8 cellular contexts compared by ENCODE assay signal in genomic region chr4:147550626-147551250, GRCh38.
A peak's percentile ranks its signal among the peaks of the same experiment; 100 is the strongest.
DNase-seq lines count a peak whose midpoint lies in the region; ATAC-seq, FAIRE-seq and TF ChIP-seq lines count a peak whose summit lies in the region.

No MANE protein-coding gene starts in this region.

- no peaks in the 10 kb centered on the region for H3K36me3 ChIP-seq in body of pancreas (replicated peaks in 1 of 2; ENCODE audit: insufficient read depth in 1 of 2, low read depth in 2 of 2)

- H3K27ac ChIP-seq in A549 = no peak overlapping the region
- H3K27ac ChIP-seq in body of pancreas = no peak overlapping the region

- no peak overlapping the region for H3K4me3 ChIP-seq in A549
- H3K4me3 ChIP-seq in body of pancreas = no peak overlapping the region

- ATAC-seq in A549 = no peak
- ATAC-seq in GM18868 (IDR thresholded peaks at IDR 0.05; ENCODE audit: unreplicated experiment) = peak; percentile 77
- peak; percentile 59 for ATAC-seq in HG03060 (IDR thresholded peaks at IDR 0.05; ENCODE audit: low read depth, unreplicated experiment)
- no peak for ATAC-seq in body of pancreas

- H3K4me2 ChIP-seq in A549 = peak overlapping the region; percentile 38; the same call in 1 of the 3 replicates

- no peaks in the 10 kb centered on the region for H3K27me3 ChIP-seq in body of pancreas

- TF ChIP-seq POLR2A in A549 (IDR thresholded peaks at IDR 0.05; ENCODE audit: low read length) (no peak), body of pancreas (IDR thresholded peaks at IDR 0.05) (no peak)

- intact Hi-C loops in body of pancreas (cut with DNase I) = no loop called here

- no peak for TF ChIP-seq EP300 in A549 (IDR thresholded peaks at IDR 0.05)

- no peaks in the 10 kb centered on the region for H3K9me3 ChIP-seq in A549
- H3K9me3 ChIP-seq in body of pancreas = no peaks in the 10 kb centered on the region

- DNase-seq in A549 (ENCODE audit: low read depth in 1 of 2, low spot score in 1 of 2) = no peak
- DNase-seq in brain pericyte (ENCODE audit: low read depth, low spot score) = peak; percentile 67
- DNase-seq in DMS79 treated with DMSO at 0.1 percent for 48 hours (lab: John Stamatoyannopoulos, UW) = no peak
- no peak for DNase-seq in activated gamma-delta T cell (lab: John Stamatoyannopoulos, UW)
- DNase-seq in body of pancreas = no peak
- DNase-seq in NCI-H2171 treated with DMSO at 0.1 percent for 48 hours (lab: John Stamatoyannopoulos, UW) = no peak

- 41% methylated on average over 8 of the region's 8 CpGs for WGBS in A549 (ENCODE audit: missing lambda C conversion rate)
- WGBS in body of pancreas, 2 donors = 30 to 36% methylated on average over 8 of the region's 8 CpGs

- no peak for FAIRE-seq in A549 (lab: Jason Lieb, UNC)

- CTCF ChIA-PET in A549 (lab: Yijun Ruan, JAX) = interaction anchor here (0.8 kb wide), 1 partner anchor 22 kb away, joined by 3 read pairs; no protein-coding TSS in a partner anchor

- TF ChIP-seq CTCF in A549 (IDR thresholded peaks at IDR 0.05) (no peak), body of pancreas (IDR thresholded peaks at IDR 0.05) (no peak)

- H3K4me1 ChIP-seq in A549 (no peaks in the 10 kb centered on the region), body of pancreas (no peaks in the 10 kb centered on the region)

- TF ChIP-seq RAD21 in A549 (conservative IDR thresholded peaks at IDR 0.05 in 1 of 2, IDR thresholded peaks at IDR 0.05 in 1 of 2) = no peak

- POLR2A ChIA-PET in A549 (lab: Yijun Ruan, JAX) = no interaction called here

TF ChIP-seq in A549, 52 proteins besides CTCF, POLR2A, EP300 and RAD21:
- TF ChIP-seq MAFK (IDR thresholded peaks at IDR 0.05; ENCODE audit: partially characterized antibody) (peak; percentile 77), EHF (CRISPR knock-in tag; IDR thresholded peaks at IDR 0.05) (no peak)
TF ChIP-seq in A549: peak in this region for 1.

Comparison
In these comparisons a context has a peak if more than half of its experiments do, and no peak if none do; other contexts are left out.
1. ATAC-seq: peak in GM18868 (single experiment) and HG03060 (single experiment); none in A549 (0 of 2) and body of pancreas (single experiment).